Comparison of ENCODE assay signal across 21 cellular contexts in the genomic region with DNA sequence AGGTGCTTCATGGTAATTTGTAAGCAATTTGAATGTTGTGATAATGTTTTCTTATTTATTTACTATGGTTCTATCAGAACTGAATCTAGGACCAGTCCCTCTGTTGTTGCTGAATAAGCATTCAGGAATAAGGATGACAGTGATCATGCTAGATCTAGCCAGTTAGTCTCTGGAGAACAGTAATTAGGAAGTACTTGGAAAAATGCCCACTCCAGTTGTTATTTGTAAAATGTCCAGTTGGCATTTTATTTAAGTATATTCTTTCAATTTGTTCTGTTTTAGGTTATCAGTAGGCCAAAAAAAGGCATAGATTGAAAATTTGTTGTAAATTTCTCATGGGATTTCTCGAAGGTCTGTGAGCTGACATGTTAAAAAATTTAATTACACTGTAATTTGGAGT.
A peak's percentile ranks its signal among the peaks of the same experiment; 100 is the strongest.
DNase-seq lines count a peak whose midpoint lies in the region; ATAC-seq and TF ChIP-seq lines count a peak whose summit lies in the region.
"Had no signal": no experiment of that assay in that cellular context is flagged by ENCODE, and none has a peak within 500 bp of the region (broad histone marks: within the 10 kb centered on the region; RNA-seq: fewer than 3 reads in every experiment).

No MANE protein-coding gene starts in this region.

- no peak overlapping the region for H3K9ac ChIP-seq in SK-N-SH

- H3K9me2 ChIP-seq in SK-N-SH: no peaks in the 10 kb centered on the region

- H3K4me3 ChIP-seq in SK-N-SH (ENCODE audit: low read depth in 2 of 2, low read length in 1 of 2) (no peak overlapping the region), esophagus muscularis mucosa (no peak overlapping the region)
- H3K4me3 ChIP-seq: GM12878 had no signal

- no peak for TF ChIP-seq RAD21 in SK-N-SH (IDR thresholded peaks at IDR 0.05; ENCODE audit: low read length)

- no peak for TF ChIP-seq CTCF in SK-N-SH (IDR thresholded peaks at IDR 0.05)
- no peak for TF ChIP-seq CTCF in esophagus muscularis mucosa (IDR thresholded peaks at IDR 0.05)

- no peak for ATAC-seq in SK-N-SH treated with all-trans-retinoic acid at 6 μM for 48 hours
- no peak for ATAC-seq in HG02642 (IDR thresholded peaks at IDR 0.05; ENCODE audit: poor library complexity, unreplicated experiment)
- ATAC-seq: GM12878, PC-3 had no signal

- no peak for TF ChIP-seq POLR2A in esophagus muscularis mucosa (IDR thresholded peaks at IDR 0.05; ENCODE audit: low read depth)

- H3K27ac ChIP-seq in SK-N-SH (ENCODE audit: low read depth in 2 of 2, low read length in 1 of 2) (no peak overlapping the region), esophagus muscularis mucosa (replicated peaks in 1 of 4) (no peak overlapping the region)
- H3K27ac ChIP-seq: 22Rv1 had no signal

- H2AFZ ChIP-seq in SK-N-SH (ENCODE audit: low read depth): no peak overlapping the region

- intact Hi-C loops in esophagus muscularis mucosa (cut with DNase I): no loop called here

- TF ChIP-seq EP300 in SK-N-SH (IDR thresholded peaks at IDR 0.05; ENCODE audit: borderline replicate concordance in 1 of 2, low read depth in 1 of 2, low read length in 1 of 2): no peak
- TF ChIP-seq EP300 in esophagus muscularis mucosa (IDR thresholded peaks at IDR 0.05): no peak

- no peak overlapping the region for H3K4me2 ChIP-seq in SK-N-SH

- DNase-seq in DMS 273 (lab: John Stamatoyannopoulos, UW; ENCODE audit: unreplicated experiment): peak; percentile 49
- DNase-seq in DMS 273 treated with DMSO at 0.1 percent for 48 hours (lab: John Stamatoyannopoulos, UW): no peak
- DNase-seq in SK-N-SH: peak; percentile 19
- DNase-seq in NCI-H748 treated with DMSO at 0.1 percent for 48 hours (lab: John Stamatoyannopoulos, UW): peak; percentile 5
- DNase-seq in renal cortical epithelial cell (ENCODE audit: low read depth): peak; percentile 17
- no peak for DNase-seq in esophagus muscularis mucosa (ENCODE audit: extremely low spot score)
- DNase-seq: AML-193, DMS153, EL, H9, NCI-H2081, NCI-H226, NCI-H774, PC-3, RPMI8226, SHP77 treated with DMSO at 0.1 percent for 48 hours, T-helper 1 cell had no signal

- POLR2A ChIA-PET in SK-N-SH (lab: Yijun Ruan, JAX): no interaction called here

- no peaks in the 10 kb centered on the region for H3K9me3 ChIP-seq in SK-N-SH
- no peaks in the 10 kb centered on the region for H3K9me3 ChIP-seq in esophagus muscularis mucosa

- H3K27me3 ChIP-seq in SK-N-SH (ENCODE audit: insufficient read depth): no peaks in the 10 kb centered on the region
- no peaks in the 10 kb centered on the region for H3K27me3 ChIP-seq in esophagus muscularis mucosa

- H3K4me1 ChIP-seq in SK-N-SH (ENCODE audit: control insufficient read depth in 1 of 2, insufficient read depth in 2 of 2, low read depth in 1 of 2, low read length in 1 of 2): peaks cover 0 to 5% of the 10 kb centered on the region in 2 experiments; a peak in 2 of 4 replicates
- no peaks in the 10 kb centered on the region for H3K4me1 ChIP-seq in esophagus muscularis mucosa

- WGBS in SK-N-SH (ENCODE audit: low lambda C conversion rate): 91% methylated on average over 1 of the region's 1 CpG
- 86% methylated on average over 1 of the region's 1 CpG for WGBS in esophagus muscularis mucosa

- H4K20me1 ChIP-seq in SK-N-SH (ENCODE audit: insufficient read depth): no peaks in the 10 kb centered on the region

- CTCF ChIA-PET in SK-N-SH (lab: Yijun Ruan, JAX): interaction anchor here (1.1 kb wide), 1 partner anchor 13 kb away, joined by 7 read pairs; no protein-coding TSS in a partner anchor

- H3K79me2 ChIP-seq in SK-N-SH (ENCODE audit: insufficient read depth): no peaks in the 10 kb centered on the region

- H3K36me3 ChIP-seq in SK-N-SH (replicated peaks in 1 of 2; ENCODE audit: control insufficient read depth in 1 of 2, insufficient read depth in 2 of 2, low read length in 1 of 2) (no peaks in the 10 kb centered on the region), esophagus muscularis mucosa (no peaks in the 10 kb centered on the region)

- H3F3A ChIP-seq in SK-N-SH (replicated peaks; ENCODE audit: insufficient read depth): no peaks in the 10 kb centered on the region

TF ChIP-seq in SK-N-SH, 30 proteins besides CTCF, POLR2A, EP300 and RAD21:
- TF ChIP-seq SMC3 (IDR thresholded peaks at IDR 0.05; ENCODE audit: low read depth, low read length): no peak
- no peak for TF ChIP-seq JUND (IDR thresholded peaks at IDR 0.05)
- no peak for TF ChIP-seq ELF1 (IDR thresholded peaks at IDR 0.05)
- TF ChIP-seq, protein P1, sequence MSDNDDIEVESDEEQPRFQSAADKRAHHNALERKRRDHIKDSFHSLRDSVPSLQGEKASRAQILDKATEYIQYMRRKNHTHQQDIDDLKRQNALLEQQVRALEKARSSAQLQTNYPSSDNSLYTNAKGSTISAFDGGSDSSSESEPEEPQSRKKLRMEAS (IDR thresholded peaks at IDR 0.05; ENCODE audit: low read depth): no peak
- TF ChIP-seq REST (IDR thresholded peaks at IDR 0.05; ENCODE audit: low read depth, low read length): no peak
- no peak for TF ChIP-seq MXI1 (IDR thresholded peaks at IDR 0.05; ENCODE audit: low read depth, low read length)
- peak; percentile 11; the same call in 1 of the 2 replicates for TF ChIP-seq GATA2 (CRISPR knock-in tag; IDR thresholded peaks at IDR 0.05)
- no peak for TF ChIP-seq NRF1 (IDR thresholded peaks at IDR 0.05; ENCODE audit: low read depth, low read length)

TF ChIP-seq in SK-N-SH treated with all-trans-retinoic acid at 6 μM for 48 hours, 23 proteins besides CTCF, POLR2A, EP300 and RAD21:
- no peak for TF ChIP-seq PATZ1 (CRISPR knock-in tag; IDR thresholded peaks at IDR 0.05; ENCODE audit: borderline replicate concordance)
- no peak for TF ChIP-seq GLIS3 (CRISPR knock-in tag; IDR thresholded peaks at IDR 0.05)
- TF ChIP-seq ESRRG (CRISPR knock-in tag; IDR thresholded peaks at IDR 0.05): no peak
- no peak for TF ChIP-seq ZNF565 (CRISPR knock-in tag; conservative IDR thresholded peaks at IDR 0.05; ENCODE audit: low read depth)
- TF ChIP-seq CREB5 (CRISPR knock-in tag; IDR thresholded peaks at IDR 0.05; ENCODE audit: low read depth): no peak
- TF ChIP-seq, protein P2, sequence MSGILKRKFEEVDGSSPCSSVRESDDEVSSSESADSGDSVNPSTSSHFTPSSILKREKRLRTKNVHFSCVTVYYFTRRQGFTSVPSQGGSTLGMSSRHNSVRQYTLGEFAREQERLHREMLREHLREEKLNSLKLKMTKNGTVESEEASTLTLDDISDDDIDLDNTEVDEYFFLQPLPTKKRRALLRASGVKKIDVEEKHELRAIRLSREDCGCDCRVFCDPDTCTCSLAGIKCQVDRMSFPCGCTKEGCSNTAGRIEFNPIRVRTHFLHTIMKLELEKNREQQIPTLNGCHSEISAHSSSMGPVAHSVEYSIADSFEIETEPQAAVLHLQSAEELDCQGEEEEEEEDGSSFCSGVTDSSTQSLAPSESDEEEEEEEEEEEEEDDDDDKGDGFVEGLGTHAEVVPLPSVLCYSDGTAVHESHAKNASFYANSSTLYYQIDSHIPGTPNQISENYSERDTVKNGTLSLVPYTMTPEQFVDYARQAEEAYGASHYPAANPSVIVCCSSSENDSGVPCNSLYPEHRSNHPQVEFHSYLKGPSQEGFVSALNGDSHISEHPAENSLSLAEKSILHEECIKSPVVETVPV (CRISPR knock-in tag; IDR thresholded peaks at IDR 0.05): no peak
- no peak for TF ChIP-seq SNAI2 (CRISPR knock-in tag; IDR thresholded peaks at IDR 0.05)
- TF ChIP-seq ISL1 (CRISPR knock-in tag; IDR thresholded peaks at IDR 0.05): no peak
- TF ChIP-seq BACH2 (CRISPR knock-in tag; IDR thresholded peaks at IDR 0.05; ENCODE audit: borderline replicate concordance): no peak
- TF ChIP-seq ZNF70 (CRISPR knock-in tag; IDR thresholded peaks at IDR 0.05): no peak
- TF ChIP-seq RARB (CRISPR knock-in tag; IDR thresholded peaks at IDR 0.05): no peak
- no peak for TF ChIP-seq ZFP3 (CRISPR knock-in tag; IDR thresholded peaks at IDR 0.05)

Comparison
In these comparisons a context has a peak if more than half of its experiments do, and no peak if none do; other contexts are left out.
1. DNase-seq: peak in DMS 273 (single experiment), SK-N-SH (single experiment), NCI-H748 treated with DMSO at 0.1 percent for 48 hours (single experiment) and renal cortical epithelial cell (single experiment); none in DMS 273 treated with DMSO at 0.1 percent for 48 hours (single experiment) and esophagus muscularis mucosa (single experiment).